Comparison of ENCODE assay signal across 20 cellular contexts in genomic region chr15:34490421-34491193, GRCh38. TPM values are rescaled to one million over a fixed set of nuclear protein-coding genes. Genes with fewer than 3 reads are reported as not detected.
DNase-seq lines count a peak whose midpoint lies in the region; ATAC-seq and TF ChIP-seq lines count a peak whose summit lies in the region.
"Had no signal": no experiment of that assay in that cellular context is flagged by ENCODE, and none has a peak within 500 bp of the region (broad histone marks: within the 10 kb centered on the region; RNA-seq: fewer than 3 reads in every experiment).

No MANE protein-coding gene starts in this region.

- H3K4me3 Mint-ChIP-seq in endothelial cell (ENCODE audit: unreplicated experiment), result peak overlapping the region; percentile 77
- H3K4me3 Mint-ChIP-seq: activated naive CD4-positive, alpha-beta T cell treated with anti-CD3 and anti-CD28 coated beads, Interleukin-2, amount 10 ng/mL, durations not matched to agents 7 days and 5 days; memory B cell had no signal

- no peak overlapping the region for H3K27ac ChIP-seq in SK-N-SH (ENCODE audit: low read depth in 2 of 2, low read length in 1 of 2)
- no peak overlapping the region for H3K27ac ChIP-seq in mesodermal cell (ENCODE audit: low read depth, low read length, severe bottlenecking)
- H3K27ac ChIP-seq in smooth muscle cell (ENCODE audit: low read depth), result no peak overlapping the region
- H3K27ac ChIP-seq in effector memory CD4-positive, alpha-beta T cell (ENCODE audit: insufficient read depth, low read length, poor library complexity, severe bottlenecking), result no peak overlapping the region
- H3K27ac ChIP-seq: 22Rv1, HL-60, skin epidermis had no signal

- POLR2A ChIA-PET in SK-N-SH (lab: Yijun Ruan, JAX), result no interaction called here

- H3K79me2 ChIP-seq in SK-N-SH (ENCODE audit: insufficient read depth) (no peaks in the 10 kb centered on the region), smooth muscle cell (ENCODE audit: low read depth) (no peaks in the 10 kb centered on the region)

- TF ChIP-seq RAD21 in SK-N-SH (IDR thresholded peaks at IDR 0.05; ENCODE audit: low read length), result no peak

- H3K9ac ChIP-seq in SK-N-SH, result no peak overlapping the region
- no peak overlapping the region for H3K9ac ChIP-seq in smooth muscle cell (ENCODE audit: low read depth)

- H3K27me3 ChIP-seq in SK-N-SH (ENCODE audit: insufficient read depth), result peaks cover 15% of the 10 kb centered on the region; the same call in 1 of the 2 replicates
- peaks cover 51% of the 10 kb centered on the region for H3K27me3 ChIP-seq in smooth muscle cell (ENCODE audit: low read depth)
- peaks cover 22% of the 10 kb centered on the region for H3K27me3 ChIP-seq in effector memory CD4-positive, alpha-beta T cell (replicated peaks; ENCODE audit: control insufficient read depth, insufficient read depth, low read length, poor library complexity, severe bottlenecking)

- TF ChIP-seq CTCF in SK-N-SH (IDR thresholded peaks at IDR 0.05), result no peak
- TF ChIP-seq CTCF in endothelial cell (IDR thresholded peaks at IDR 0.05; ENCODE audit: unreplicated experiment), result no peak
- TF ChIP-seq CTCF in smooth muscle cell (IDR thresholded peaks at IDR 0.05; ENCODE audit: borderline replicate concordance, insufficient read depth, poor library complexity, severe bottlenecking), result no peak

- H3K9me3 ChIP-seq in SK-N-SH (no peaks in the 10 kb centered on the region), mesodermal cell (ENCODE audit: control insufficient read depth, low read length) (no peaks in the 10 kb centered on the region), smooth muscle cell (replicated peaks; ENCODE audit: low read depth) (no peaks in the 10 kb centered on the region)
- no peaks in the 10 kb centered on the region for H3K9me3 ChIP-seq in effector memory CD4-positive, alpha-beta T cell (ENCODE audit: control insufficient read depth, low read length)

- ATAC-seq in SK-N-SH treated with all-trans-retinoic acid at 6 μM for 48 hours, result no peak
- ATAC-seq: esophagus mucosa had no signal

- no peak overlapping the region for H3K27ac Mint-ChIP-seq in endothelial cell (ENCODE audit: unreplicated experiment)
- H3K27ac Mint-ChIP-seq: activated naive CD4-positive, alpha-beta T cell treated with anti-CD3 and anti-CD28 coated beads, Interleukin-2, amount 10 ng/mL, durations not matched to agents 7 days and 5 days; memory B cell had no signal

- WGBS in SK-N-SH (ENCODE audit: low lambda C conversion rate), result 60% methylated on average over 38 of the region's 38 CpGs
- 46% methylated on average over 2 of the region's 38 CpGs; no CpG with 5 or more reads in 1 of the 2 experiments for WGBS in mesodermal cell (ENCODE audit: insufficient coverage in 2 of 2), 2 experiments
- 6% methylated on average over 20 of the region's 38 CpGs for WGBS in smooth muscle cell (ENCODE audit: low lambda C conversion rate)

- H3K4me1 ChIP-seq in SK-N-SH (ENCODE audit: control insufficient read depth in 1 of 2, insufficient read depth in 2 of 2, low read depth in 1 of 2, low read length in 1 of 2), result peaks cover 0 to 7% of the 10 kb centered on the region in 2 experiments; a peak in 1 of 4 replicates
- no peaks in the 10 kb centered on the region for H3K4me1 ChIP-seq in mesodermal cell (ENCODE audit: control insufficient read depth, insufficient read depth, low read length, poor library complexity, severe bottlenecking)
- H3K4me1 ChIP-seq in smooth muscle cell (ENCODE audit: low read depth), result peaks cover 6% of the 10 kb centered on the region
- peaks cover 7% of the 10 kb centered on the region for H3K4me1 ChIP-seq in effector memory CD4-positive, alpha-beta T cell (ENCODE audit: control insufficient read depth, insufficient read depth, low read length, poor library complexity, severe bottlenecking)

- H4K20me1 ChIP-seq in SK-N-SH (ENCODE audit: insufficient read depth) (no peaks in the 10 kb centered on the region), smooth muscle cell (ENCODE audit: low read depth) (no peaks in the 10 kb centered on the region)

- H3K9me2 ChIP-seq in SK-N-SH, result no peaks in the 10 kb centered on the region

- TF ChIP-seq EP300 in SK-N-SH (IDR thresholded peaks at IDR 0.05; ENCODE audit: borderline replicate concordance in 1 of 2, low read depth in 1 of 2, low read length in 1 of 2), result no peak

- no peak overlapping the region for H3K4me2 ChIP-seq in SK-N-SH
- H3K4me2 ChIP-seq in smooth muscle cell, result peak overlapping the region; percentile 90

- no peaks in the 10 kb centered on the region for H3K4me1 Mint-ChIP-seq in endothelial cell (ENCODE audit: unreplicated experiment)

- H3K36me3 ChIP-seq in SK-N-SH (replicated peaks in 1 of 2; ENCODE audit: control insufficient read depth in 1 of 2, insufficient read depth in 2 of 2, low read length in 1 of 2) (no peaks in the 10 kb centered on the region), mesodermal cell (ENCODE audit: control insufficient read depth, insufficient read depth, low read length) (no peaks in the 10 kb centered on the region), smooth muscle cell (ENCODE audit: low read depth) (no peaks in the 10 kb centered on the region)
- H3K36me3 ChIP-seq in effector memory CD4-positive, alpha-beta T cell (ENCODE audit: control insufficient read depth, insufficient read depth, low read length), result no peaks in the 10 kb centered on the region

- H3F3A ChIP-seq in SK-N-SH (replicated peaks; ENCODE audit: insufficient read depth) (no peaks in the 10 kb centered on the region), smooth muscle cell (ENCODE audit: low read depth) (no peaks in the 10 kb centered on the region)

- DNase-seq in SK-N-SH (peak; percentile 24), endothelial cell (ENCODE audit: low spot score) (no peak), smooth muscle cell (lab: John Stamatoyannopoulos, UW; ENCODE audit: unreplicated experiment) (no peak), NCI-H187 (lab: John Stamatoyannopoulos, UW) (no peak), amniotic stem cell (lab: John Stamatoyannopoulos, UW) (no peak)
- no peak for DNase-seq in effector memory CD4-positive, alpha-beta T cell
- DNase-seq: activated CD4-positive, alpha-beta T cell treated with anti-CD3 and anti-CD28 coated beads, Interleukin-2, amount 50 U/mL, for 4 hours; activated naive CD4-positive, alpha-beta T cell treated with anti-CD3 and anti-CD28 coated beads, Interleukin-2, amount 10 ng/mL, durations not matched to agents 7 days and 5 days; activated T-cell treated with anti-CD3 and anti-CD28 coated beads for 4 hours; dermis blood vessel endothelial cell; NCI-H2029; NCI-H446; stimulated activated CD4-positive, alpha-beta T cell treated with anti-CD3 and anti-CD28 coated beads, Interleukin-4, amount 100 ng/mL, for 24 hours had no signal

- H2AFZ ChIP-seq in SK-N-SH (ENCODE audit: low read depth) (no peak overlapping the region), smooth muscle cell (ENCODE audit: low read depth) (peak overlapping the region; percentile 79)

- H3K36me3 Mint-ChIP-seq in endothelial cell (ENCODE audit: low read depth, unreplicated experiment), result no peaks in the 10 kb centered on the region
- H3K36me3 Mint-ChIP-seq: memory B cell had no signal

- H3K4me3 ChIP-seq in SK-N-SH (ENCODE audit: low read depth in 2 of 2, low read length in 1 of 2), result no peak overlapping the region
- peak overlapping the region; percentile 5 for H3K4me3 ChIP-seq in mesodermal cell (ENCODE audit: extremely low read depth, insufficient read depth, low read length, poor library complexity, severe bottlenecking)
- peak overlapping the region; percentile 44 for H3K4me3 ChIP-seq in smooth muscle cell
- H3K4me3 ChIP-seq in effector memory CD4-positive, alpha-beta T cell (ENCODE audit: insufficient read depth, low read depth, low read length, poor library complexity, severe bottlenecking), result no peak overlapping the region
- H3K4me3 ChIP-seq: skin epidermis had no signal

- H3K27me3 Mint-ChIP-seq in endothelial cell (ENCODE audit: unreplicated experiment), result peaks cover 12% of the 10 kb centered on the region

- CTCF ChIA-PET in SK-N-SH (lab: Yijun Ruan, JAX), result no interaction called here

- no peaks in the 10 kb centered on the region for H3K9me3 Mint-ChIP-seq in endothelial cell (ENCODE audit: unreplicated experiment)
- H3K9me3 Mint-ChIP-seq: activated naive CD4-positive, alpha-beta T cell treated with anti-CD3 and anti-CD28 coated beads, Interleukin-2, amount 10 ng/mL, durations not matched to agents 7 days and 5 days had no signal

TF ChIP-seq in SK-N-SH, 30 proteins besides CTCF, POLR2A, EP300 and RAD21 (continues in another document):
- TF ChIP-seq NFIC (IDR thresholded peaks at IDR 0.05; ENCODE audit: borderline replicate concordance) (no peak), TEAD4 (IDR thresholded peaks at IDR 0.05; ENCODE audit: borderline replicate concordance, insufficient read depth) (no peak), MXI1 (IDR thresholded peaks at IDR 0.05; ENCODE audit: low read depth, low read length) (no peak), RXRA (IDR thresholded peaks at IDR 0.05; ENCODE audit: borderline replicate concordance, low read depth) (no peak), SIN3A (IDR thresholded peaks at IDR 0.05; ENCODE audit: borderline replicate concordance, low read depth, low read length) (no peak), YY1 (IDR thresholded peaks at IDR 0.05; ENCODE audit: low read depth) (no peak)
- TF ChIP-seq, protein P1, sequence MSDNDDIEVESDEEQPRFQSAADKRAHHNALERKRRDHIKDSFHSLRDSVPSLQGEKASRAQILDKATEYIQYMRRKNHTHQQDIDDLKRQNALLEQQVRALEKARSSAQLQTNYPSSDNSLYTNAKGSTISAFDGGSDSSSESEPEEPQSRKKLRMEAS (IDR thresholded peaks at IDR 0.05; ENCODE audit: low read depth), result no peak

TF ChIP-seq in SK-N-SH treated with all-trans-retinoic acid at 6 μM for 48 hours, 23 proteins besides CTCF, POLR2A, EP300 and RAD21 (continues in another document):
- TF ChIP-seq ARNTL (CRISPR knock-in tag; IDR thresholded peaks at IDR 0.05; ENCODE audit: borderline replicate concordance, low read depth) (no peak), ISL1 (CRISPR knock-in tag; IDR thresholded peaks at IDR 0.05) (no peak), CSDC2 (CRISPR knock-in tag; IDR thresholded peaks at IDR 0.05) (no peak), OSR1 (CRISPR knock-in tag; IDR thresholded peaks at IDR 0.05) (no peak), ESRRG (CRISPR knock-in tag; IDR thresholded peaks at IDR 0.05) (no peak), GLIS3 (CRISPR knock-in tag; IDR thresholded peaks at IDR 0.05) (no peak)

RNA-seq across cellular contexts. Expression of gene GOLGA8A, which starts 53.0 kb away (rescaled TPM):
- polyA plus RNA-seq in SK-N-SH (2012; rRNA removed) (33.9 and 50.0 TPM in 2 replicates), smooth muscle cell (47.2 and 93.5 TPM in 2 replicates)
- polyA plus RNA-seq in SK-N-SH (2012; cell fraction: cytosol; rRNA removed), result 3.6 and 3.8 TPM in 2 replicates
- polyA plus RNA-seq in SK-N-SH (2012; cell fraction: nucleus; rRNA removed), result 315 and 434 TPM in 2 replicates
- total RNA-seq in endothelial cell (ENCODE audit: unreplicated experiment) (46.0 TPM), smooth muscle cell (62.9 and 75.2 TPM in 2 replicates)
- polyA plus RNA-seq in mesodermal cell (2013, experiment 1 of 2), result 27.6 TPM
- 27.6 TPM for polyA plus RNA-seq in mesodermal cell (2013, experiment 2 of 2)

Comparison
In these comparisons a context has a peak if more than half of its experiments do, and no peak if none do; other contexts are left out.
1. H3K4me3 ChIP-seq: peak in mesodermal cell (single experiment) and smooth muscle cell (single experiment); none in SK-N-SH (0 of 2) and effector memory CD4-positive, alpha-beta T cell (single experiment).